ENCODE assay signal across 17 cellular contexts in genomic region chr7:135277161-135277560, GRCh38. TPM values are rescaled to one million over a fixed set of nuclear protein-coding genes. Genes with fewer than 3 reads are reported as not detected.
DNase-seq lines count a peak whose midpoint lies in the region; ATAC-seq and TF ChIP-seq lines count a peak whose summit lies in the region.
"Had no signal": no experiment of that assay in that cellular context is flagged by ENCODE, and none has a peak within 500 bp of the region (broad histone marks: within the 10 kb centered on the region; RNA-seq: fewer than 3 reads in every experiment).

No MANE protein-coding gene starts in this region.

- H3K27me3 ChIP-seq in vagina (no peaks in the 10 kb centered on the region), body of pancreas (no peaks in the 10 kb centered on the region)
- H3K27me3 ChIP-seq: BLaER1 had no signal

- intact Hi-C loops in vagina (cut with DNase I): loop anchor here (10.0 kb wide), 1 partner anchor 368 kb away; no protein-coding TSS in a partner anchor
- intact Hi-C loops in body of pancreas (cut with DNase I): loop anchor here (10.0 kb wide), 1 partner anchor 368 kb away; no protein-coding TSS in a partner anchor

- H3K27ac ChIP-seq in vagina: no peak overlapping the region
- H3K27ac ChIP-seq in body of pancreas: no peak overlapping the region
- H3K27ac ChIP-seq: 22Rv1, BLaER1, C4-2B had no signal

- WGBS in body of pancreas, 2 donors: 76 to 80% methylated on average over 12 to 13 of the region's 13 CpGs

- no peaks in the 10 kb centered on the region for H3K9me3 ChIP-seq in vagina
- H3K9me3 ChIP-seq in body of pancreas: no peaks in the 10 kb centered on the region
- H3K9me3 ChIP-seq: BLaER1, Caco-2 had no signal

- no peak for ATAC-seq in body of pancreas
- ATAC-seq: CD8-positive, alpha-beta T cell; HCT116 had no signal

- no peaks in the 10 kb centered on the region for H3K36me3 ChIP-seq in vagina
- H3K36me3 ChIP-seq in body of pancreas (replicated peaks in 1 of 2; ENCODE audit: insufficient read depth in 1 of 2, low read depth in 2 of 2): no peaks in the 10 kb centered on the region
- H3K36me3 ChIP-seq: BLaER1 had no signal

- H3K4me1 ChIP-seq in vagina (peaks cover 6% of the 10 kb centered on the region), body of pancreas (no peaks in the 10 kb centered on the region)
- H3K4me1 ChIP-seq: Caco-2 had no signal

- DNase-seq in activated CD8-positive, alpha-beta memory T cell treated with anti-CD3 and anti-CD28 coated beads, Interleukin-2, amount 50 U/mL, for 48 hours: peak; percentile 32
- DNase-seq in activated CD8-positive, alpha-beta memory T cell treated with anti-CD3 and anti-CD28 coated beads, Interleukin-2, amount 50 U/mL, for 4 hours: no peak
- DNase-seq in islet precursor cell: peak; percentile 17
- DNase-seq in vagina (ENCODE audit: extremely low spot score in 2 of 2): peak; percentile 65 to 82
- DNase-seq in NCI-H2081 treated with DMSO at 0.1 percent for 48 hours (lab: John Stamatoyannopoulos, UW): no peak
- DNase-seq in body of pancreas: no peak
- DNase-seq: Caco-2; CD4-positive, CD25-positive, alpha-beta regulatory T cell; CD8-positive, alpha-beta T cell; DND-41; GOT3; H7 had no signal

- no peak overlapping the region for H3K4me3 ChIP-seq in vagina
- H3K4me3 ChIP-seq in body of pancreas: no peak overlapping the region
- H3K4me3 ChIP-seq: BLaER1 had no signal

- no peak for TF ChIP-seq POLR2A in vagina (IDR thresholded peaks at IDR 0.05)
- TF ChIP-seq POLR2A in body of pancreas (IDR thresholded peaks at IDR 0.05): no peak

- TF ChIP-seq CTCF in vagina (IDR thresholded peaks at IDR 0.05) (no peak), body of pancreas (IDR thresholded peaks at IDR 0.05) (no peak)

RNA-seq across cellular contexts. Expression of gene STRA8, which starts 43.5 kb away (rescaled TPM):
- total RNA-seq in vagina (not detected), body of pancreas (not detected)
- total RNA-seq: B cell; Caco-2; CD4-positive, CD25-positive, alpha-beta regulatory T cell; CD8-positive, alpha-beta T cell; H7 had no signal

Comparison
In these comparisons a context has a peak if more than half of its experiments do, and no peak if none do; other contexts are left out.
1. DNase-seq: peak in activated CD8-positive, alpha-beta memory T cell treated with anti-CD3 and anti-CD28 coated beads, Interleukin-2, amount 50 U/mL, for 48 hours (single experiment), islet precursor cell (single experiment) and vagina (2 of 2); none in activated CD8-positive, alpha-beta memory T cell treated with anti-CD3 and anti-CD28 coated beads, Interleukin-2, amount 50 U/mL, for 4 hours (single experiment), NCI-H2081 treated with DMSO at 0.1 percent for 48 hours (single experiment) and body of pancreas (0 of 4).